In genomic region chr3:130895690-130896089, GRCh38 we compare ENCODE assay signal across 8 cellular contexts. TPM values are rescaled to one million over a fixed set of nuclear protein-coding genes. Genes with fewer than 3 reads are reported as not detected.
A peak's percentile ranks its signal among the peaks of the same experiment; 100 is the strongest.
DNase-seq lines count a peak whose midpoint lies in the region; TF ChIP-seq lines count a peak whose summit lies in the region.

No MANE protein-coding gene starts in this region.

- H3K27ac ChIP-seq in MM.1S (ENCODE audit: low read length): no peak overlapping the region

- no peak overlapping the region for H2AFZ ChIP-seq in MM.1S (ENCODE audit: low read length)

- H3F3A ChIP-seq in MM.1S (ENCODE audit: insufficient read depth, low read length): no peaks in the 10 kb centered on the region

- TF ChIP-seq CTCF in MM.1S (IDR thresholded peaks at IDR 0.05; ENCODE audit: low read length): no peak
- TF ChIP-seq CTCF in osteocyte (IDR thresholded peaks at IDR 0.05): no peak

- H3K4me3 ChIP-seq in MM.1S (ENCODE audit: low read length) (no peak overlapping the region), H7 (ENCODE audit: insufficient read depth, low read depth, low read length) (no peak overlapping the region)

- H3K9me3 Mint-ChIP-seq in dendritic cell treated with granulocyte-macrophage colony-stimulating factor and Interleukin-4, amounts not matched to agents 40 ng/mL and 50 ng/mL, for 4 days: no peaks in the 10 kb centered on the region
- H3K9me3 Mint-ChIP-seq in osteocyte (ENCODE audit: unreplicated experiment): no peaks in the 10 kb centered on the region

- H3K9ac ChIP-seq in MM.1S (ENCODE audit: low read length): no peak overlapping the region

- DNase-seq in NCI-H1105 treated with DMSO at 0.1 percent for 48 hours (lab: John Stamatoyannopoulos, UW): peak; percentile 16
- DNase-seq in NCI-H1105 (lab: John Stamatoyannopoulos, UW): no peak
- DNase-seq in MM.1S: no peak
- no peak for DNase-seq in osteocyte (ENCODE audit: extremely low spot score, unreplicated experiment)
- DNase-seq in GM19240 (ENCODE audit: insufficient read length, low spot score): no peak
- DNase-seq in H7: no peak
- no peak for DNase-seq in NK-92 (lab: John Stamatoyannopoulos, UW; ENCODE audit: unreplicated experiment)

- H3K4me1 ChIP-seq in MM.1S (ENCODE audit: low read length): peaks cover 16% of the 10 kb centered on the region

- peak overlapping the region; percentile 89 for H3K4me2 ChIP-seq in MM.1S (ENCODE audit: low read depth, low read length)

- H3K27me3 ChIP-seq in MM.1S (replicated peaks; ENCODE audit: insufficient read depth, low read length): no peaks in the 10 kb centered on the region
- no peaks in the 10 kb centered on the region for H3K27me3 ChIP-seq in H7 (ENCODE audit: control insufficient read depth, insufficient read depth, low read length)

- no peaks in the 10 kb centered on the region for H3K9me2 ChIP-seq in MM.1S (replicated peaks; ENCODE audit: insufficient read depth, low read length)

- peaks cover 16% of the 10 kb centered on the region for H3K36me3 Mint-ChIP-seq in dendritic cell treated with granulocyte-macrophage colony-stimulating factor and Interleukin-4, amounts not matched to agents 40 ng/mL and 50 ng/mL, for 4 days (ENCODE audit: low read depth)
- no peaks in the 10 kb centered on the region for H3K36me3 Mint-ChIP-seq in osteocyte (ENCODE audit: unreplicated experiment)

- no peak overlapping the region for H3K27ac Mint-ChIP-seq in dendritic cell treated with granulocyte-macrophage colony-stimulating factor and Interleukin-4, amounts not matched to agents 40 ng/mL and 50 ng/mL, for 4 days
- H3K27ac Mint-ChIP-seq in osteocyte (ENCODE audit: unreplicated experiment): peak overlapping the region; percentile 87

- H3K79me2 ChIP-seq in MM.1S (ENCODE audit: low read length): peaks cover 84% of the 10 kb centered on the region

- H3K36me3 ChIP-seq in MM.1S (replicated peaks; ENCODE audit: insufficient read depth, low read length): no peaks in the 10 kb centered on the region
- H3K36me3 ChIP-seq in H7 (replicated peaks; ENCODE audit: control insufficient read depth, insufficient read depth, low read length): no peaks in the 10 kb centered on the region

- peaks cover 4% of the 10 kb centered on the region; the same call in 1 of the 2 replicates for H4K20me1 ChIP-seq in MM.1S (ENCODE audit: insufficient read depth, low read length)

- peaks cover 19% of the 10 kb centered on the region for H3K4me1 Mint-ChIP-seq in dendritic cell treated with granulocyte-macrophage colony-stimulating factor and Interleukin-4, amounts not matched to agents 40 ng/mL and 50 ng/mL, for 4 days (ENCODE audit: low read depth)
- H3K4me1 Mint-ChIP-seq in osteocyte (ENCODE audit: unreplicated experiment): peaks cover 35% of the 10 kb centered on the region

- H3K9me3 ChIP-seq in MM.1S (replicated peaks; ENCODE audit: insufficient read depth, low read length): no peaks in the 10 kb centered on the region

- intact Hi-C loops in dendritic cell treated with granulocyte-macrophage colony-stimulating factor and Interleukin-4, amounts not matched to agents 40 ng/mL and 50 ng/mL, for 4 days (cut with micrococcal nuclease): loop anchor here (2.0 to 10.0 kb wide), 2 partner anchors 131 to 609 kb away; partner anchors contain the start of genes ASTE1, MRPL3 and NEK11

- no peaks in the 10 kb centered on the region for H3K27me3 Mint-ChIP-seq in dendritic cell treated with granulocyte-macrophage colony-stimulating factor and Interleukin-4, amounts not matched to agents 40 ng/mL and 50 ng/mL, for 4 days
- no peaks in the 10 kb centered on the region for H3K27me3 Mint-ChIP-seq in osteocyte (ENCODE audit: unreplicated experiment)

- H3K4me3 Mint-ChIP-seq in dendritic cell treated with granulocyte-macrophage colony-stimulating factor and Interleukin-4, amounts not matched to agents 40 ng/mL and 50 ng/mL, for 4 days: peak overlapping the region; percentile 89
- peak overlapping the region; percentile 95 for H3K4me3 Mint-ChIP-seq in osteocyte (ENCODE audit: unreplicated experiment)

RNA-seq across cellular contexts. Expression of gene ATP2C1, which starts 1.8 kb away (rescaled TPM):
- 68.3 and 69.2 TPM in 2 replicates for total RNA-seq in osteocyte
- total RNA-seq in H7 (2014; rRNA removed; shearing (Covaris generic)): 32.4 and 39.4 TPM in 2 replicates
